Comparison of ENCODE assay signal across 9 cellular contexts in genomic region chr14:36662258-36662542, GRCh38. TPM values are rescaled to one million over a fixed set of nuclear protein-coding genes. Genes with fewer than 3 reads are reported as not detected.
DNase-seq lines count a peak whose midpoint lies in the region; FAIRE-seq and TF ChIP-seq lines count a peak whose summit lies in the region.
"Had no signal": no experiment of that assay in that cellular context is flagged by ENCODE, and none has a peak within 500 bp of the region (broad histone marks: within the 10 kb centered on the region; RNA-seq: fewer than 3 reads in every experiment).

No MANE protein-coding gene starts in this region.

- H3K27me3 Mint-ChIP-seq in CD8-positive, alpha-beta memory T cell, result peaks cover 67 to 85% of the 10 kb centered on the region in 2 donors

- peaks cover 7% of the 10 kb centered on the region for H3K4me1 ChIP-seq in CD8-positive, alpha-beta memory T cell (ENCODE audit: insufficient read depth, low read length)
- peaks cover 8% of the 10 kb centered on the region for H3K4me1 ChIP-seq in NT2/D1 (ENCODE audit: insufficient read depth, insufficient read length)
- H3K4me1 ChIP-seq in esophagus squamous epithelium, result peaks cover 0 to 84% (median 28%) of the 10 kb centered on the region in 3 donors
- no peaks in the 10 kb centered on the region for H3K4me1 ChIP-seq in prostate gland (replicated peaks)

- H3K4me3 Mint-ChIP-seq in CD8-positive, alpha-beta memory T cell, result peak overlapping the region in 4 of 7 donors; percentile 11 to 77 (median 50)

- TF ChIP-seq POLR2A in esophagus squamous epithelium (IDR thresholded peaks at IDR 0.05) (no peak), prostate gland (IDR thresholded peaks at IDR 0.05) (peak; percentile 11), GM12891 (IDR thresholded peaks at IDR 0.05; ENCODE audit: low read depth, low read length) (no peak)

- peak overlapping the region in 1 of 8 donors; percentile 19 for H3K27ac Mint-ChIP-seq in CD8-positive, alpha-beta memory T cell

- no peaks in the 10 kb centered on the region for H3K9me3 ChIP-seq in CD8-positive, alpha-beta memory T cell (ENCODE audit: low read length)
- H3K9me3 ChIP-seq in NT2/D1 (ENCODE audit: insufficient read depth, low read length) (no peaks in the 10 kb centered on the region), esophagus squamous epithelium (no peaks in the 10 kb centered on the region), prostate gland (no peaks in the 10 kb centered on the region)

- H3K4me1 Mint-ChIP-seq in CD8-positive, alpha-beta memory T cell, result peaks cover 16 to 48% (median 30%) of the 10 kb centered on the region in 3 donors

- H3K9ac ChIP-seq in NT2/D1 (ENCODE audit: insufficient read length, low read depth), result peak overlapping the region; percentile 56

- H3K36me3 ChIP-seq in CD8-positive, alpha-beta memory T cell (ENCODE audit: insufficient read depth, low read length), result no peaks in the 10 kb centered on the region
- H3K36me3 ChIP-seq in NT2/D1 (ENCODE audit: insufficient read depth, insufficient read length, low read length) (no peaks in the 10 kb centered on the region), esophagus squamous epithelium (peaks cover 0 to 39% (median 5%) of the 10 kb centered on the region in 3 donors), prostate gland (no peaks in the 10 kb centered on the region)

- CTCF ChIA-PET in CD8-positive, alpha-beta memory T cell (lab: Charles Lee), result no interaction called here

- peaks cover 35% of the 10 kb centered on the region for H3K27me3 ChIP-seq in CD8-positive, alpha-beta memory T cell (ENCODE audit: insufficient read depth, low read length, poor library complexity, severe bottlenecking)
- peaks cover 95% of the 10 kb centered on the region for H3K27me3 ChIP-seq in NT2/D1 (ENCODE audit: insufficient read depth, insufficient read length)
- H3K27me3 ChIP-seq in esophagus squamous epithelium, result peaks cover 0 to 100% (median 42%) of the 10 kb centered on the region in 4 donors
- no peaks in the 10 kb centered on the region for H3K27me3 ChIP-seq in prostate gland (replicated peaks; ENCODE audit: insufficient read depth)

- peaks cover 0 to 36% (median 12%) of the 10 kb centered on the region in 5 donors for H3K9me3 Mint-ChIP-seq in CD8-positive, alpha-beta memory T cell

- no peak overlapping the region for H3K27ac ChIP-seq in CD8-positive, alpha-beta memory T cell (ENCODE audit: low read depth, low read length)
- H3K27ac ChIP-seq in esophagus squamous epithelium, result peak overlapping the region; percentile 82 to 96 (median 94)
- peak overlapping the region; percentile 80 to 90 for H3K27ac ChIP-seq in prostate gland

- peaks cover 0 to 4% (median 0%) of the 10 kb centered on the region in 3 donors for H3K36me3 Mint-ChIP-seq in CD8-positive, alpha-beta memory T cell

- H3K4me3 ChIP-seq in CD8-positive, alpha-beta memory T cell (ENCODE audit: low read length), result no peak overlapping the region
- H3K4me3 ChIP-seq in NT2/D1 (ENCODE audit: insufficient read length, low read depth), result peak overlapping the region; percentile 54
- peak overlapping the region; percentile 70 to 75 (median 71) for H3K4me3 ChIP-seq in esophagus squamous epithelium
- peak overlapping the region; percentile 37 to 53 for H3K4me3 ChIP-seq in prostate gland

- intact Hi-C loops in esophagus squamous epithelium (cut with DNase I) (loop anchor here (10.0 kb wide), 1 partner anchor 283 kb away; no protein-coding TSS in a partner anchor), prostate gland (cut with DNase I) (no loop called here)

- WGBS in esophagus squamous epithelium, 2 donors, result 3 to 12% methylated on average over 11 of the region's 11 CpGs
- 2% methylated on average over 11 of the region's 11 CpGs for WGBS in prostate gland

- no peak for FAIRE-seq in GM12891 (lab: Jason Lieb, UNC)
- FAIRE-seq: colon had no signal

- TF ChIP-seq CTCF in esophagus squamous epithelium (IDR thresholded peaks at IDR 0.05) (no peak), prostate gland (IDR thresholded peaks at IDR 0.05) (no peak)

- POLR2A ChIA-PET in CD8-positive, alpha-beta memory T cell (lab: Charles Lee), result no interaction called here

- DNase-seq in CD8-positive, alpha-beta memory T cell, result no peak
- DNase-seq in NT2/D1 (ENCODE audit: low read depth, low spot score) (no peak), esophagus squamous epithelium (lab: John Stamatoyannopoulos, UW) (no peak), prostate gland (ENCODE audit: low spot score) (no peak), C1 segment of cervical spinal cord (lab: John Stamatoyannopoulos, UW) (no peak), NCI-H2196 (lab: John Stamatoyannopoulos, UW; ENCODE audit: unreplicated experiment) (no peak), GM12891 (ENCODE audit: insufficient read length, low spot score) (no peak), germinal center (ENCODE audit: low spot score) (no peak)

TF ChIP-seq in GM12891, 5 proteins besides CTCF, POLR2A, EP300 and RAD21:
- TF ChIP-seq TAF1 (IDR thresholded peaks at IDR 0.05; ENCODE audit: low read depth, low read length) (no peak), POLR2AphosphoS5 (IDR thresholded peaks at IDR 0.05; ENCODE audit: low read depth, low read length) (no peak), POU2F2 (IDR thresholded peaks at IDR 0.05; ENCODE audit: low read depth, low read length) (no peak), PAX5 (IDR thresholded peaks at IDR 0.05; ENCODE audit: insufficient read depth, low read length, severe bottlenecking) (no peak), SPI1 (IDR thresholded peaks at IDR 0.05; ENCODE audit: low read depth, low read length) (no peak)
TF ChIP-seq in GM12891: peak in this region for 0.

RNA-seq across cellular contexts. Expression of gene PAX9, which starts 0.5 kb away (rescaled TPM):
- not detected for total RNA-seq in CD8-positive, alpha-beta memory T cell
- polyA plus RNA-seq in CD8-positive, alpha-beta memory T cell, result not detected
- total RNA-seq in esophagus squamous epithelium (100 to 1,000 TPM in 2 of 4 donors, 10 to 100 TPM in 2; 70.1 to 152 (median 100) TPM), prostate gland (10 to 100 TPM in 1 of 2 donors, 1 to 10 TPM in 1; 4.9 to 11.1 TPM)
- polyA plus RNA-seq in GM12891 (2012; ENCODE audit: low read depth, missing spikeins), result 0.03 TPM

Comparison
In these comparisons a context has a peak if more than half of its experiments do, and no peak if none do; other contexts are left out.
1. RNA of gene PAX9, which starts 0.5 kb away (total RNA-seq): 70.1 to 152 TPM in esophagus squamous epithelium; 4.9 to 11.1 TPM in prostate gland and not detected in CD8-positive, alpha-beta memory T cell; every median in the first group is over 4 times any median in the second.